In the genomic region with DNA sequence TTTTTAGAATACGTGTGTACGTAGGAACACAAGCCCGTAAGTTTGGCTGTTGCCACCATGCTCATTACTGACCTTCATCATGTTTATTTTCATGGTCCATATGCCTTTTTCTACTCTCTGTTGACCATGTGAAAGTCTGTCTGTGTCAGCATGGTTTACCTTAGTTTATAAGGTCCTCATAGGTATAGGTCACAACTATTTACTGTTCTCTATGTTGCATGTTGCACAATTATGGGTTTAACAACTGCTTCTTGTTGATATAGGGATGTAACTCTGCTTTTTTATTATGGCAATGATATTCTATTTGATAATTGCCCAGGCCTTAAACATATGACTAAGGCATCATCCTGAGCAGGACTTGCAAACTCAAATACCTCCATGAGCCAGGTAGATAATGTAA, we compare ENCODE assay signal across 20 cellular contexts. TPM values are rescaled to one million over a fixed set of nuclear protein-coding genes. Genes with fewer than 3 reads are reported as not detected.
DNase-seq lines count a peak whose midpoint lies in the region; ATAC-seq and TF ChIP-seq lines count a peak whose summit lies in the region.
"Had no signal": no experiment of that assay in that cellular context is flagged by ENCODE, and none has a peak within 500 bp of the region (broad histone marks: within the 10 kb centered on the region; RNA-seq: fewer than 3 reads in every experiment).

No MANE protein-coding gene starts in this region.

- H2AFZ ChIP-seq in mammary epithelial cell (ENCODE audit: low read depth, low read length), result peak overlapping the region; percentile 26

- dilution Hi-C loops in mammary epithelial cell (cut with HindIII; ENCODE audit: low sequenced_read_pairs), result loop anchor here (5.0 kb wide), 1 partner anchor 37 kb away; no protein-coding TSS in a partner anchor

- WGBS in mammary epithelial cell (ENCODE audit: low coverage, missing lambda C conversion rate), result 100% methylated on average over 3 of the region's 3 CpGs

- H3K4me2 ChIP-seq in mammary epithelial cell (ENCODE audit: insufficient read depth, low read depth, low read length), result peak overlapping the region; percentile 39

- no peaks in the 10 kb centered on the region for H3K27me3 ChIP-seq in CD4-positive, alpha-beta T cell (ENCODE audit: control insufficient read depth, insufficient read depth, low read length)
- H3K27me3 ChIP-seq in mammary epithelial cell (ENCODE audit: insufficient read depth, low read length), result no peaks in the 10 kb centered on the region
- H3K27me3 ChIP-seq in lower lobe of right lung (ENCODE audit: low read depth), result no peaks in the 10 kb centered on the region
- H3K27me3 ChIP-seq: brain microvascular endothelial cell, ovary, right atrium auricular region had no signal

- no peak overlapping the region for H3K27ac ChIP-seq in CD4-positive, alpha-beta T cell (ENCODE audit: low read depth, low read length)
- H3K27ac ChIP-seq in mammary epithelial cell (ENCODE audit: insufficient read depth, low read depth, low read length), result peak overlapping the region; percentile 79
- peak overlapping the region; percentile 39 for H3K27ac ChIP-seq in lower lobe of right lung
- H3K27ac ChIP-seq: brain microvascular endothelial cell, C4-2B, coronary artery, ovary, right atrium auricular region had no signal

- H3K27me3 Mint-ChIP-seq in CD4-positive, alpha-beta T cell, result no peaks in the 10 kb centered on the region

- H3K9me3 Mint-ChIP-seq in CD4-positive, alpha-beta T cell, result no peaks in the 10 kb centered on the region
- H3K9me3 Mint-ChIP-seq: nephron had no signal

- in situ Hi-C loops in mammary epithelial cell (cut with MboI; ENCODE audit: low sequenced_read_pairs in 2 of 2), result no loop called here

- POLR2A ChIA-PET in CD4-positive, alpha-beta T cell (lab: Charles Lee), result no interaction called here

- intact Hi-C loops in CD4-positive, alpha-beta T cell (cut with DNase I, micrococcal nuclease), result no loop called here
- intact Hi-C loops in mammary epithelial cell (cut with micrococcal nuclease), result no loop called here
- intact Hi-C loops in lower lobe of right lung (cut with DNase I), result no loop called here

- H3K9me3 ChIP-seq in CD4-positive, alpha-beta T cell (ENCODE audit: control insufficient read depth, low read length), result no peaks in the 10 kb centered on the region
- H3K9me3 ChIP-seq in mammary epithelial cell (replicated peaks; ENCODE audit: insufficient read depth, low read length) (no peaks in the 10 kb centered on the region), lower lobe of right lung (no peaks in the 10 kb centered on the region)
- H3K9me3 ChIP-seq: ovary, right atrium auricular region had no signal

- CTCF ChIA-PET in CD4-positive, alpha-beta T cell (lab: Charles Lee), result interaction anchor here (1.1 to 2.4 kb wide), 2 partner anchors 14 to 70 kb away, joined by 4 to 7 read pairs; a partner anchor contains a TSS
- CTCF ChIA-PET in mammary epithelial cell (lab: Charles Lee; ENCODE audit: low non-redundant PET), result no interaction called here

- H3K36me3 Mint-ChIP-seq in CD4-positive, alpha-beta T cell (ENCODE audit: low read depth), result no peaks in the 10 kb centered on the region

- no peaks in the 10 kb centered on the region for H3K79me2 ChIP-seq in mammary epithelial cell (ENCODE audit: insufficient read depth, low read length)

- H3K9ac ChIP-seq in mammary epithelial cell (ENCODE audit: insufficient read depth, low read length), result peak overlapping the region; percentile 16

- BruUV-seq in mammary epithelial cell (replicated peaks; lab: Mats Ljungman, UMichigan), result no TSS peak

- no peak for TF ChIP-seq CTCF in CD4-positive, alpha-beta T cell (IDR thresholded peaks at IDR 0.05)
- TF ChIP-seq CTCF in LNCaP clone FGC (IDR thresholded peaks at IDR 0.05; ENCODE audit: control insufficient read depth, extremely low read depth, insufficient read depth) (no peak), mammary epithelial cell (conservative IDR thresholded peaks at IDR 0.05 in 1 of 2, IDR thresholded peaks at IDR 0.05 in 1 of 2; ENCODE audit: extremely low read depth in 1 of 2, insufficient read depth in 1 of 2, low read depth in 1 of 2, low read length in 2 of 2) (no peak), lower lobe of right lung (IDR thresholded peaks at IDR 0.05) (no peak)

- no peaks in the 10 kb centered on the region for H4K20me1 ChIP-seq in mammary epithelial cell (ENCODE audit: insufficient read depth, low read length)

- no peak for DNase-seq in CD4-positive, alpha-beta T cell
- DNase-seq in LNCaP clone FGC (ENCODE audit: low read depth) (peak; percentile 74), mammary epithelial cell (no peak), lower lobe of right lung (no peak), kidney glomerular epithelial cell (lab: John Stamatoyannopoulos, UW) (no peak), NCI-H82 (lab: John Stamatoyannopoulos, UW) (no peak)
- DNase-seq: brain microvascular endothelial cell, DMS153, Karpas-422, NCI-H1048, NCI-H187 treated with DMSO at 0.1 percent for 48 hours, NCI-H748 treated with DMSO at 0.1 percent for 48 hours, ovary, SHP77 had no signal

- ATAC-seq in CD4-positive, alpha-beta T cell (ENCODE audit: poor library complexity), result no peak
- ATAC-seq in lower lobe of right lung, result no peak
- ATAC-seq in HG03439 (IDR thresholded peaks at IDR 0.05; ENCODE audit: unreplicated experiment), result no peak
- ATAC-seq: left lobe of liver had no signal

- peaks cover 22% of the 10 kb centered on the region for H3K4me1 Mint-ChIP-seq in CD4-positive, alpha-beta T cell (ENCODE audit: low read depth)
- H3K4me1 Mint-ChIP-seq: nephron had no signal

- H3K4me3 Mint-ChIP-seq in CD4-positive, alpha-beta T cell, result no peak overlapping the region
- H3K4me3 Mint-ChIP-seq: nephron had no signal

- H3K36me3 ChIP-seq in mammary epithelial cell (ENCODE audit: insufficient read depth, low read length) (no peaks in the 10 kb centered on the region), lower lobe of right lung (no peaks in the 10 kb centered on the region)
- H3K36me3 ChIP-seq: brain microvascular endothelial cell, ovary, right atrium auricular region had no signal

- H3K27ac Mint-ChIP-seq in CD4-positive, alpha-beta T cell, result peak overlapping the region; percentile 83
- H3K27ac Mint-ChIP-seq: nephron had no signal

- H3K4me3 ChIP-seq in LNCaP clone FGC (ENCODE audit: low read depth, low read length) (no peak overlapping the region), mammary epithelial cell (replicated peaks in 1 of 3; ENCODE audit: insufficient read depth in 1 of 3, low read depth in 2 of 3, low read length in 3 of 3) (no peak overlapping the region), lower lobe of right lung (no peak overlapping the region)
- H3K4me3 ChIP-seq: coronary artery, ovary, right atrium auricular region had no signal

- peaks cover 50% of the 10 kb centered on the region for H3K4me1 ChIP-seq in mammary epithelial cell (ENCODE audit: insufficient read depth, low read length)
- H3K4me1 ChIP-seq in lower lobe of right lung, result no peaks in the 10 kb centered on the region
- H3K4me1 ChIP-seq: right atrium auricular region had no signal

RNA-seq across cellular contexts. Expression of a gene that starts 13.4 kb away (rescaled TPM):
- total RNA-seq in CD4-positive, alpha-beta T cell, result 10 to 100 TPM; 60.8 to 62.9 TPM
- total RNA-seq in mammary epithelial cell (10 to 100 TPM; 26.7 to 44.4 TPM), lower lobe of right lung (37.0 TPM)
- polyA plus RNA-seq in mammary epithelial cell, result 22.9 TPM
- 29.4 TPM for polyA minus RNA-seq in mammary epithelial cell
